In genomic region chr1:46519209-46519608, GRCh38 we compare ENCODE assay signal across 33 cellular contexts. TPM values are rescaled to one million over a fixed set of nuclear protein-coding genes. Genes with fewer than 3 reads are reported as not detected.
DNase-seq lines count a peak whose midpoint lies in the region; ATAC-seq, FAIRE-seq and TF ChIP-seq lines count a peak whose summit lies in the region.
"Had no signal": no experiment of that assay in that cellular context is flagged by ENCODE, and none has a peak within 500 bp of the region (broad histone marks: within the 10 kb centered on the region; RNA-seq: fewer than 3 reads in every experiment).

No MANE protein-coding gene starts in this region.

- no peak for ATAC-seq in stimulated activated memory B cell treated with anti-CD40 and anti-IgM and Interleukin-4, amounts not matched to agents 10 μg/mL and 1 μg/mL and 100 μg/mL, for 72 hours
- no peak for ATAC-seq in esophagus mucosa
- ATAC-seq: left ventricle myocardium superior; right cardiac atrium; stimulated activated naive CD8-positive, alpha-beta T cell treated with anti-CD3 and anti-CD28 coated beads, Interleukin-15, amount 100 ng/mL, for 72 hours had no signal

- H3K9me3 Mint-ChIP-seq in CD8-positive, alpha-beta memory T cell: no peaks in the 10 kb centered on the region
- no peaks in the 10 kb centered on the region for H3K9me3 Mint-ChIP-seq in astrocyte (ENCODE audit: unreplicated experiment)
- no peaks in the 10 kb centered on the region for H3K9me3 Mint-ChIP-seq in stimulated activated memory B cell treated with anti-CD40 and anti-IgM and Interleukin-4, amounts not matched to agents 10 μg/mL and 1 μg/mL and 100 μg/mL, for 72 hours
- H3K9me3 Mint-ChIP-seq: activated B cell treated with CpG ODN at 0.5 μM for 24 hours; activated T-cell treated with anti-CD3 and anti-CD28 coated beads, Interleukin-2, amount 50 U/mL, for 24 hours; neural crest cell; stimulated activated naive CD8-positive, alpha-beta T cell treated with anti-CD3 and anti-CD28 coated beads, Interleukin-15, amount 100 ng/mL, for 72 hours had no signal

- POLR2A ChIA-PET in CD8-positive, alpha-beta memory T cell (lab: Charles Lee): no interaction called here

- H3K4me2 ChIP-seq in astrocyte (ENCODE audit: low read length) (no peak overlapping the region), osteoblast (ENCODE audit: insufficient read depth, low read length) (no peak overlapping the region)

- TF ChIP-seq CTCF in astrocyte (IDR thresholded peaks at IDR 0.05; ENCODE audit: insufficient read depth, low read depth, low read length) (no peak), osteoblast (IDR thresholded peaks at IDR 0.05; ENCODE audit: extremely low read depth, low read depth, low read length) (no peak)

- H3K79me2 ChIP-seq in astrocyte (ENCODE audit: insufficient read depth, low read length): no peaks in the 10 kb centered on the region
- no peaks in the 10 kb centered on the region for H3K79me2 ChIP-seq in osteoblast (ENCODE audit: insufficient read depth, low read length)

- H3K9me3 ChIP-seq in CD8-positive, alpha-beta memory T cell (ENCODE audit: low read length): no peaks in the 10 kb centered on the region
- H3K9me3 ChIP-seq in astrocyte (ENCODE audit: insufficient read depth, low read depth, low read length): no peaks in the 10 kb centered on the region
- H3K9me3 ChIP-seq in osteoblast (ENCODE audit: low read depth, low read length): no peaks in the 10 kb centered on the region
- H3K9me3 ChIP-seq: Peyer's patch, SJCRH30, vagina had no signal

- no peak overlapping the region for H2AFZ ChIP-seq in astrocyte (ENCODE audit: low read depth, low read length)
- no peak overlapping the region for H2AFZ ChIP-seq in osteoblast (ENCODE audit: low read length)

- H3K27ac Mint-ChIP-seq in CD8-positive, alpha-beta memory T cell: no peak overlapping the region
- H3K27ac Mint-ChIP-seq in astrocyte (ENCODE audit: unreplicated experiment): no peak overlapping the region
- no peak overlapping the region for H3K27ac Mint-ChIP-seq in stimulated activated memory B cell treated with anti-CD40 and anti-IgM and Interleukin-4, amounts not matched to agents 10 μg/mL and 1 μg/mL and 100 μg/mL, for 72 hours
- H3K27ac Mint-ChIP-seq: activated B cell treated with CpG ODN at 0.5 μM for 24 hours; activated T-cell treated with anti-CD3 and anti-CD28 coated beads, Interleukin-2, amount 50 U/mL, for 24 hours; stimulated activated naive CD8-positive, alpha-beta T cell treated with anti-CD3 and anti-CD28 coated beads, Interleukin-15, amount 100 ng/mL, for 72 hours had no signal

- no peak overlapping the region for H3K4me3 Mint-ChIP-seq in CD8-positive, alpha-beta memory T cell
- peak overlapping the region; percentile 41 for H3K4me3 Mint-ChIP-seq in astrocyte (ENCODE audit: unreplicated experiment)
- H3K4me3 Mint-ChIP-seq in stimulated activated memory B cell treated with anti-CD40 and anti-IgM and Interleukin-4, amounts not matched to agents 10 μg/mL and 1 μg/mL and 100 μg/mL, for 72 hours: no peak overlapping the region
- H3K4me3 Mint-ChIP-seq: activated B cell treated with CpG ODN at 0.5 μM for 24 hours; activated T-cell treated with anti-CD3 and anti-CD28 coated beads, Interleukin-2, amount 50 U/mL, for 24 hours; neural crest cell; stimulated activated naive CD8-positive, alpha-beta T cell treated with anti-CD3 and anti-CD28 coated beads, Interleukin-15, amount 100 ng/mL, for 72 hours had no signal

- H3K9ac ChIP-seq in astrocyte (ENCODE audit: low read length): no peak overlapping the region

- no peaks in the 10 kb centered on the region for H3K36me3 ChIP-seq in CD8-positive, alpha-beta memory T cell (ENCODE audit: insufficient read depth, low read length)
- H3K36me3 ChIP-seq in astrocyte (ENCODE audit: insufficient read depth, low read length) (no peaks in the 10 kb centered on the region), osteoblast (ENCODE audit: insufficient read depth, low read length) (no peaks in the 10 kb centered on the region)
- H3K36me3 ChIP-seq: Peyer's patch, SJCRH30, vagina had no signal

- H4K20me1 ChIP-seq in astrocyte (ENCODE audit: insufficient read depth, low read length) (no peaks in the 10 kb centered on the region), osteoblast (ENCODE audit: insufficient read depth, low read length) (no peaks in the 10 kb centered on the region)

- H3K27ac ChIP-seq in CD8-positive, alpha-beta memory T cell (ENCODE audit: low read depth, low read length): peak overlapping the region; percentile 69
- H3K27ac ChIP-seq in astrocyte (ENCODE audit: low read depth, low read length) (no peak overlapping the region), osteoblast (ENCODE audit: low read depth, low read length) (no peak overlapping the region)
- H3K27ac ChIP-seq: C4-2B, coronary artery, SJCRH30, vagina had no signal

- H3K4me1 ChIP-seq in CD8-positive, alpha-beta memory T cell (ENCODE audit: insufficient read depth, low read length): no peaks in the 10 kb centered on the region
- H3K4me1 ChIP-seq in astrocyte (ENCODE audit: insufficient read depth, low read length) (peaks cover 34% of the 10 kb centered on the region), osteoblast (ENCODE audit: insufficient read depth, low read length) (peaks cover 29% of the 10 kb centered on the region)

- no peaks in the 10 kb centered on the region for H3K27me3 ChIP-seq in CD8-positive, alpha-beta memory T cell (ENCODE audit: insufficient read depth, low read length, poor library complexity, severe bottlenecking)
- H3K27me3 ChIP-seq in astrocyte (ENCODE audit: insufficient read depth, low read length) (peaks cover 13% of the 10 kb centered on the region), osteoblast (ENCODE audit: insufficient read depth, low read length) (peaks cover 8% of the 10 kb centered on the region)
- H3K27me3 ChIP-seq: Peyer's patch, vagina had no signal

- peaks cover 17 to 26% of the 10 kb centered on the region in 2 donors for H3K27me3 Mint-ChIP-seq in CD8-positive, alpha-beta memory T cell
- H3K27me3 Mint-ChIP-seq in astrocyte (ENCODE audit: low read depth, unreplicated experiment): peaks cover 21% of the 10 kb centered on the region
- H3K27me3 Mint-ChIP-seq in stimulated activated memory B cell treated with anti-CD40 and anti-IgM and Interleukin-4, amounts not matched to agents 10 μg/mL and 1 μg/mL and 100 μg/mL, for 72 hours: peaks cover 43% of the 10 kb centered on the region

- H3K4me1 Mint-ChIP-seq in CD8-positive, alpha-beta memory T cell: peaks cover 6 to 9% (median 9%) of the 10 kb centered on the region in 3 donors
- peaks cover 44% of the 10 kb centered on the region for H3K4me1 Mint-ChIP-seq in astrocyte (ENCODE audit: low read depth, unreplicated experiment)
- H3K4me1 Mint-ChIP-seq in stimulated activated memory B cell treated with anti-CD40 and anti-IgM and Interleukin-4, amounts not matched to agents 10 μg/mL and 1 μg/mL and 100 μg/mL, for 72 hours: no peaks in the 10 kb centered on the region
- H3K4me1 Mint-ChIP-seq: activated B cell treated with CpG ODN at 0.5 μM for 24 hours had no signal

- H3K4me3 ChIP-seq in CD8-positive, alpha-beta memory T cell (ENCODE audit: low read length): no peak overlapping the region
- H3K4me3 ChIP-seq in astrocyte (ENCODE audit: insufficient read depth, low read depth, low read length): no peak overlapping the region
- H3K4me3 ChIP-seq in osteoblast (ENCODE audit: insufficient read depth, low read length): no peak overlapping the region
- H3K4me3 ChIP-seq: coronary artery, Peyer's patch, SJCRH30, vagina had no signal

- FAIRE-seq in astrocyte (lab: Jason Lieb, UNC): no peak
- FAIRE-seq: HTR-8/SVneo had no signal

- CTCF ChIA-PET in CD8-positive, alpha-beta memory T cell (lab: Charles Lee): no interaction called here

- DNase-seq in CD8-positive, alpha-beta memory T cell: no peak
- DNase-seq in HT1080 (ENCODE audit: low read depth) (peak; percentile 35), astrocyte (ENCODE audit: low read depth) (no peak), osteoblast (ENCODE audit: insufficient read length, low spot score, missing footprints) (peak; percentile 81), NCI-H2081 treated with DMSO at 0.1 percent for 48 hours (lab: John Stamatoyannopoulos, UW) (no peak)
- DNase-seq: activated B cell treated with CpG ODN at 0.5 μM for 24 hours; activated CD4-positive, alpha-beta T cell treated with anti-CD3 and anti-CD28 coated beads, Interleukin-2, amount 50 U/mL, for 1 hour; activated gamma-delta T cell; activated T-cell treated with anti-CD3 and anti-CD28 coated beads, Interleukin-2, amount 50 U/mL, for 24 hours; caudate nucleus; effector memory CD4-positive, alpha-beta T cell; erythroblast; GOT3; KBM-7; left ventricle myocardium superior; NCI-H1436; NCI-H2081; NCI-H2227 treated with DMSO at 0.1 percent for 48 hours; Peyer's patch; right cardiac atrium; stimulated activated CD8-positive, alpha-beta memory T cell treated with anti-CD3 and anti-CD28 coated beads, Interleukin-4, amount 100 ng/mL, for 48 hours; stimulated activated naive CD8-positive, alpha-beta T cell treated with anti-CD3 and anti-CD28 coated beads, Interleukin-15, amount 100 ng/mL, for 72 hours; T1000 had no signal

- H3K36me3 Mint-ChIP-seq in CD8-positive, alpha-beta memory T cell: no peaks in the 10 kb centered on the region
- no peaks in the 10 kb centered on the region for H3K36me3 Mint-ChIP-seq in astrocyte (ENCODE audit: low read depth, unreplicated experiment)
- no peaks in the 10 kb centered on the region for H3K36me3 Mint-ChIP-seq in stimulated activated memory B cell treated with anti-CD40 and anti-IgM and Interleukin-4, amounts not matched to agents 10 μg/mL and 1 μg/mL and 100 μg/mL, for 72 hours

RNA-seq across cellular contexts. Expression of gene DMBX1, which starts 29.6 kb away (rescaled TPM):
- not detected for total RNA-seq in CD8-positive, alpha-beta memory T cell
- polyA plus RNA-seq in CD8-positive, alpha-beta memory T cell: not detected
- total RNA-seq in HT1080 (2014; rRNA removed; shearing (Covaris generic)): not detected in 2 replicates
- not detected in 2 replicates for polyA plus RNA-seq in HT1080 (2015; cell fraction: cytosol; rRNA removed)
- not detected in 2 replicates for polyA plus RNA-seq in HT1080 (2015; cell fraction: nucleus; rRNA removed)
- 0.07 and 0.29 TPM in 2 replicates for total RNA-seq in astrocyte
- not detected in 2 replicates for total RNA-seq in osteoblast
- not detected for total RNA-seq in esophagus mucosa
- total RNA-seq: activated B cell treated with CpG ODN at 0.5 μM for 24 hours, left ventricle myocardium superior, M059J, neural crest cell, Peyer's patch, right cardiac atrium, SJCRH30 had no signal
- polyA plus RNA-seq: right cardiac atrium had no signal

RNA-seq across cellular contexts. Expression of gene KNCN, which starts 32.2 kb away (rescaled TPM):
- total RNA-seq in CD8-positive, alpha-beta memory T cell: not detected
- polyA plus RNA-seq in CD8-positive, alpha-beta memory T cell: not detected
- total RNA-seq in HT1080 (2014; rRNA removed; shearing (Covaris generic)): not detected in 2 replicates
- not detected in 2 replicates for polyA plus RNA-seq in HT1080 (2015; cell fraction: cytosol; rRNA removed)
- polyA plus RNA-seq in HT1080 (2015; cell fraction: nucleus; rRNA removed): not detected in 2 replicates
- not detected in 2 replicates for total RNA-seq in astrocyte
- total RNA-seq in osteoblast: not detected in 2 replicates
- not detected for total RNA-seq in esophagus mucosa
- total RNA-seq: activated B cell treated with CpG ODN at 0.5 μM for 24 hours, left ventricle myocardium superior, M059J, mesenteric fat pad, neural crest cell, Peyer's patch, right cardiac atrium, vagina had no signal
- polyA plus RNA-seq: right cardiac atrium had no signal

Comparison
In these comparisons a context has a peak if more than half of its experiments do, and no peak if none do; other contexts are left out.
1. DNase-seq: peak in HT1080 (single experiment) and osteoblast (single experiment); none in CD8-positive, alpha-beta memory T cell (0 of 5), astrocyte (single experiment) and NCI-H2081 treated with DMSO at 0.1 percent for 48 hours (single experiment).